11 cellular contexts compared by ENCODE assay signal in genomic region chr2:224023188-224023587, GRCh38.
DNase-seq lines count a peak whose midpoint lies in the region; ATAC-seq and TF ChIP-seq lines count a peak whose summit lies in the region.
"Had no signal": no experiment of that assay in that cellular context is flagged by ENCODE, and none has a peak within 500 bp of the region (broad histone marks: within the 10 kb centered on the region; RNA-seq: fewer than 3 reads in every experiment).

No MANE protein-coding gene starts in this region.

- H3K27ac Mint-ChIP-seq in nephron progenitor cell, result peak overlapping the region; percentile 36
- H3K27ac Mint-ChIP-seq: progenitor cell of endocrine pancreas had no signal

- peaks cover 20% of the 10 kb centered on the region for H3K9me3 Mint-ChIP-seq in nephron progenitor cell

- DNase-seq in NCI-H345 (lab: John Stamatoyannopoulos, UW), result peak; percentile 43
- no peak for DNase-seq in NCI-H345 treated with DMSO at 0.1 percent for 48 hours (lab: John Stamatoyannopoulos, UW; ENCODE audit: unreplicated experiment)
- peak; percentile 26 for DNase-seq in NCI-H2029 (lab: John Stamatoyannopoulos, UW)
- DNase-seq in choroid plexus epithelial cell (ENCODE audit: low read depth), result peak; percentile 17
- no peak for DNase-seq in nephron progenitor cell
- no peak for DNase-seq in activated CD8-positive, alpha-beta memory T cell treated with anti-CD3 and anti-CD28 coated beads, Interleukin-2, amount 50 U/mL, for 48 hours
- DNase-seq: NCI-H1417 treated with DMSO at 0.1 percent for 48 hours, SHP77 had no signal

- peaks cover 17% of the 10 kb centered on the region for H3K36me3 Mint-ChIP-seq in nephron progenitor cell (ENCODE audit: low read depth)

- no peak overlapping the region for H3K4me3 ChIP-seq in choroid plexus epithelial cell (ENCODE audit: low read depth, low read length)

- H3K4me3 Mint-ChIP-seq in nephron progenitor cell, result no peak overlapping the region

- no peak for ATAC-seq in HG03196 (IDR thresholded peaks at IDR 0.05; ENCODE audit: unreplicated experiment)
- no peak for ATAC-seq in GM21515 (IDR thresholded peaks at IDR 0.05; ENCODE audit: unreplicated experiment)

- peaks cover 68% of the 10 kb centered on the region for H3K4me1 Mint-ChIP-seq in nephron progenitor cell

- TF ChIP-seq CTCF in choroid plexus epithelial cell (conservative IDR thresholded peaks at IDR 0.05; ENCODE audit: low read depth, low read length) (no peak), nephron progenitor cell (IDR thresholded peaks at IDR 0.05) (no peak)

- H3K27me3 Mint-ChIP-seq in nephron progenitor cell (ENCODE audit: low read depth, poor library complexity), result peaks cover 3% of the 10 kb centered on the region
- H3K27me3 Mint-ChIP-seq: progenitor cell of endocrine pancreas had no signal

Comparison
In these comparisons a context has a peak if more than half of its experiments do, and no peak if none do; other contexts are left out.
1. DNase-seq: peak in NCI-H345 (single experiment), NCI-H2029 (single experiment) and choroid plexus epithelial cell (single experiment); none in NCI-H345 treated with DMSO at 0.1 percent for 48 hours (single experiment), nephron progenitor cell (single experiment) and activated CD8-positive, alpha-beta memory T cell treated with anti-CD3 and anti-CD28 coated beads, Interleukin-2, amount 50 U/mL, for 48 hours (single experiment).